In genomic region chr5:157514974-157515373, GRCh38 we compare ENCODE assay signal across 19 cellular contexts. TPM values are rescaled to one million over a fixed set of nuclear protein-coding genes. Genes with fewer than 3 reads are reported as not detected.
"Had no signal": no experiment of that assay in that cellular context is flagged by ENCODE, and none has a peak within 500 bp of the region (broad histone marks: within the 10 kb centered on the region; RNA-seq: fewer than 3 reads in every experiment).

No MANE protein-coding gene starts in this region.

- H3K9me3 Mint-ChIP-seq: endodermal cell; immature natural killer cell; stimulated activated effector memory CD8-positive, alpha-beta T cell treated with anti-CD3 and anti-CD28 coated beads, Interleukin-12 subunit alpha, Interleukin-12 subunit beta, amount 100 ng/mL, for 72 hours had no signal

- H3K27me3 ChIP-seq: brain microvascular endothelial cell, upper lobe of left lung had no signal

- H3K27ac Mint-ChIP-seq: activated naive CD8-positive, alpha-beta T cell; endodermal cell; immature natural killer cell; WTC11 had no signal

- H3K4me3 Mint-ChIP-seq: activated naive CD8-positive, alpha-beta T cell; endodermal cell; immature natural killer cell; stimulated activated effector memory CD8-positive, alpha-beta T cell treated with anti-CD3 and anti-CD28 coated beads, Interleukin-12 subunit alpha, Interleukin-12 subunit beta, amount 100 ng/mL, for 72 hours; WTC11 had no signal

- H3K27me3 Mint-ChIP-seq: activated naive CD8-positive, alpha-beta T cell had no signal

- H3K4me1 Mint-ChIP-seq: endodermal cell, immature natural killer cell, WTC11 had no signal

- H3K4me3 ChIP-seq: lower lobe of right lung, skin epidermis, upper lobe of left lung had no signal

- H3K36me3 Mint-ChIP-seq: activated naive CD8-positive, alpha-beta T cell; immature natural killer cell had no signal

- H3K9me3 ChIP-seq: lower lobe of right lung, upper lobe of left lung had no signal

- DNase-seq: activated CD4-positive, alpha-beta T cell treated with anti-CD3 and anti-CD28 coated beads, Interleukin-2, amount 50 U/mL, for 1 hour; activated CD8-positive, alpha-beta memory T cell treated with anti-CD3 and anti-CD28 coated beads, Interleukin-2, amount 50 U/mL, for 48 hours; activated effector memory CD4-positive, alpha-beta T cell treated with anti-CD3 and anti-CD28 coated beads, Interleukin-2, amount 50 U/mL, for 16 hours; amygdala; brain microvascular endothelial cell; endodermal cell; erythroblast; glutamatergic neuron; immature natural killer cell; left cardiac atrium; lower lobe of right lung; substantia nigra; upper lobe of left lung had no signal

- H3K27ac ChIP-seq: skin epidermis had no signal

- ATAC-seq: left cardiac atrium; lower lobe of right lung; stimulated activated effector memory CD8-positive, alpha-beta T cell treated with anti-CD3 and anti-CD28 coated beads, Interleukin-12 subunit alpha, Interleukin-12 subunit beta, amount 100 ng/mL, for 72 hours; WTC11 had no signal

RNA-seq across cellular contexts. Expression of gene NIPAL4, which starts 55.0 kb away (rescaled TPM):
- total RNA-seq: dermis microvascular lymphatic vessel endothelial cell, endodermal cell, lower lobe of right lung, WTC11 had no signal
- polyA plus RNA-seq: immature natural killer cell, neural cell had no signal
